ENCODE assay signal across 22 cellular contexts in genomic region chr11:17179972-17180371, GRCh38. TPM values are rescaled to one million over a fixed set of nuclear protein-coding genes. Genes with fewer than 3 reads are reported as not detected.
A peak's percentile ranks its signal among the peaks of the same experiment; 100 is the strongest.
DNase-seq lines count a peak whose midpoint lies in the region; ATAC-seq and TF ChIP-seq lines count a peak whose summit lies in the region.
"Had no signal": no experiment of that assay in that cellular context is flagged by ENCODE, and none has a peak within 500 bp of the region (broad histone marks: within the 10 kb centered on the region; RNA-seq: fewer than 3 reads in every experiment).

No MANE protein-coding gene starts in this region.

- H3K27ac ChIP-seq in PC-3 (ENCODE audit: low read length) (no peak overlapping the region), breast epithelium (no peak overlapping the region)
- H3K27ac ChIP-seq: 22Rv1; A549; BLaER1 treated with 17β-estradiol and CSF1 and Interleukin-3, amounts not matched to agents 10 nM and 100 nM; C4-2B had no signal

- H3K4me2 ChIP-seq in PC-3 (ENCODE audit: low read length), result no peak overlapping the region
- H3K4me2 ChIP-seq: A549; BLaER1 treated with 17β-estradiol and CSF1 and Interleukin-3, amounts not matched to agents 10 nM and 100 nM had no signal

- no peak overlapping the region for H3K4me3 Mint-ChIP-seq in osteocyte (ENCODE audit: unreplicated experiment)
- H3K4me3 Mint-ChIP-seq: B cell; CD4-positive, alpha-beta memory T cell; CD4-positive, CD25-positive, alpha-beta regulatory T cell; CD8-positive, alpha-beta memory T cell had no signal

- no peaks in the 10 kb centered on the region for H4K20me1 ChIP-seq in PC-3 (ENCODE audit: low read length)

- H2AFZ ChIP-seq in PC-3 (ENCODE audit: low read length), result no peak overlapping the region

- H3K4me1 Mint-ChIP-seq in osteocyte (ENCODE audit: unreplicated experiment), result peaks cover 21% of the 10 kb centered on the region

- H3K4me1 ChIP-seq in PC-3 (ENCODE audit: insufficient read depth, low read length) (no peaks in the 10 kb centered on the region), breast epithelium (no peaks in the 10 kb centered on the region)
- H3K4me1 ChIP-seq: A549 had no signal

- ATAC-seq in PC-3 (peak; percentile 94), HG02759 (IDR thresholded peaks at IDR 0.05; ENCODE audit: unreplicated experiment) (no peak), GM19351 (IDR thresholded peaks at IDR 0.05; ENCODE audit: unreplicated experiment) (no peak)
- ATAC-seq: A549, GM12878 had no signal

- H3K27me3 ChIP-seq in PC-3 (ENCODE audit: low read length) (no peaks in the 10 kb centered on the region), breast epithelium (no peaks in the 10 kb centered on the region)
- H3K27me3 ChIP-seq: BLaER1 treated with 17β-estradiol and CSF1 and Interleukin-3, amounts not matched to agents 10 nM and 100 nM had no signal

- H3K27me3 Mint-ChIP-seq in osteocyte (ENCODE audit: unreplicated experiment), result no peaks in the 10 kb centered on the region
- H3K27me3 Mint-ChIP-seq: B cell; CD4-positive, alpha-beta memory T cell; CD4-positive, CD25-positive, alpha-beta regulatory T cell; CD8-positive, alpha-beta memory T cell had no signal

- BruUV-seq in PC-3 (replicated peaks; lab: Mats Ljungman, UMichigan), result no TSS peak

- peak overlapping the region; percentile 82 for H3K27ac Mint-ChIP-seq in osteocyte (ENCODE audit: unreplicated experiment)
- H3K27ac Mint-ChIP-seq: B cell; CD4-positive, alpha-beta memory T cell; CD4-positive, CD25-positive, alpha-beta regulatory T cell; CD8-positive, alpha-beta memory T cell had no signal

- H3K79me2 ChIP-seq in PC-3 (ENCODE audit: low read length), result peaks cover 29% of the 10 kb centered on the region

- no peaks in the 10 kb centered on the region for H3K36me3 ChIP-seq in PC-3 (ENCODE audit: low read depth, low read length)
- no peaks in the 10 kb centered on the region for H3K36me3 ChIP-seq in breast epithelium

- DNase-seq in Caki2 (ENCODE audit: low read depth), result peak; percentile 39
- DNase-seq in PC-3, result peak; percentile 45
- DNase-seq in foreskin melanocyte, result peak; percentile 56
- no peak for DNase-seq in osteocyte (ENCODE audit: extremely low spot score, unreplicated experiment)
- DNase-seq in breast epithelium (ENCODE audit: low spot score in 2 of 2), result no peak
- no peak for DNase-seq in GM10248 (ENCODE audit: extremely low spot score)
- DNase-seq: AML-193; Calu3; CD4-positive, alpha-beta memory T cell; CD4-positive, CD25-positive, alpha-beta regulatory T cell; CD8-positive, alpha-beta memory T cell; COR-L47; DMS79 treated with DMSO at 0.1 percent for 48 hours; GF-D8 had no signal

- H3K9ac ChIP-seq in PC-3 (ENCODE audit: low read length), result no peak overlapping the region
- H3K9ac ChIP-seq: BLaER1 treated with 17β-estradiol and CSF1 and Interleukin-3, amounts not matched to agents 10 nM and 100 nM had no signal

- in situ Hi-C loops in Caki2 (cut with HindIII; ENCODE audit: low pct_unique_long_range_greater_than_20kb, low sequenced_read_pairs), result no loop called here

- no peaks in the 10 kb centered on the region for H3F3A ChIP-seq in PC-3 (ENCODE audit: low read length, unreplicated experiment)

- H3K4me3 ChIP-seq in PC-3 (ENCODE audit: low read length), result no peak overlapping the region
- no peak overlapping the region for H3K4me3 ChIP-seq in breast epithelium
- H3K4me3 ChIP-seq: A549; BLaER1 treated with 17β-estradiol and CSF1 and Interleukin-3, amounts not matched to agents 10 nM and 100 nM; GM12878 had no signal

- CTCF ChIA-PET in PC-3 (lab: Charles Lee), result no interaction called here
- CTCF ChIA-PET in GM10248 (lab: Yijun Ruan, JAX), result interaction anchor here (1.1 to 1.9 kb wide), 4 partner anchors 9 to 30 kb away, joined by 3 to 5 read pairs (median 4); no protein-coding TSS in a partner anchor

- H3K36me3 Mint-ChIP-seq in osteocyte (ENCODE audit: unreplicated experiment), result peaks cover 2% of the 10 kb centered on the region

- no peak for TF ChIP-seq POLR2A in breast epithelium (IDR thresholded peaks at IDR 0.05)

- TF ChIP-seq CTCF in PC-3 (conservative IDR thresholded peaks at IDR 0.05; ENCODE audit: low read depth, low read length) (no peak), osteocyte (IDR thresholded peaks at IDR 0.05) (no peak), breast epithelium (IDR thresholded peaks at IDR 0.05) (no peak), GM10248 (IDR thresholded peaks at IDR 0.05; ENCODE audit: control extremely low read depth, extremely low read depth, low read depth, missing control alignments) (no peak)

- POLR2A ChIA-PET in PC-3 (lab: Charles Lee; ENCODE audit: unreplicated experiment), result no interaction called here
- POLR2A ChIA-PET in GM10248 (lab: Yijun Ruan, JAX), result no interaction called here

- no peaks in the 10 kb centered on the region for H3K9me3 Mint-ChIP-seq in osteocyte (ENCODE audit: unreplicated experiment)
- H3K9me3 Mint-ChIP-seq: CD4-positive, alpha-beta memory T cell; CD4-positive, CD25-positive, alpha-beta regulatory T cell; CD8-positive, alpha-beta memory T cell had no signal

- intact Hi-C loops in PC-3 (cut with micrococcal nuclease) (loop anchor here (1.0 kb wide), 1 partner anchor 32 kb away; no protein-coding TSS in a partner anchor), breast epithelium (cut with DNase I; ENCODE audit: low total_unique reads) (no loop called here)

- H3K9me3 ChIP-seq in PC-3 (ENCODE audit: low read length), result no peaks in the 10 kb centered on the region
- no peaks in the 10 kb centered on the region for H3K9me3 ChIP-seq in breast epithelium
- H3K9me3 ChIP-seq: A549 had no signal

- H3K9me2 ChIP-seq in PC-3 (replicated peaks; ENCODE audit: low read length), result no peaks in the 10 kb centered on the region

RNA-seq across cellular contexts. Expression of gene PIK3C2A, which starts 27.8 kb away (rescaled TPM):
- 13.2 and 13.4 TPM in 2 replicates for total RNA-seq in Caki2 (2014; rRNA removed; shearing (Covaris generic); ENCODE audit: low replicate concordance)
- 30.1 and 35.0 TPM in 2 replicates for total RNA-seq in PC-3 (2014; rRNA removed)
- 63.1 and 73.0 TPM in 2 replicates for total RNA-seq in osteocyte
- 10 to 100 TPM; 81.0 to 86.3 (median 83.4) TPM for total RNA-seq in breast epithelium

Comparison
In these comparisons a context has a peak if more than half of its experiments do, and no peak if none do; other contexts are left out.
1. DNase-seq: peak in Caki2 (single experiment), PC-3 (single experiment) and foreskin melanocyte (single experiment); none in osteocyte (single experiment), breast epithelium (0 of 2) and GM10248 (single experiment).